Comparison of ENCODE assay signal across 1 cellular context in the genomic region with DNA sequence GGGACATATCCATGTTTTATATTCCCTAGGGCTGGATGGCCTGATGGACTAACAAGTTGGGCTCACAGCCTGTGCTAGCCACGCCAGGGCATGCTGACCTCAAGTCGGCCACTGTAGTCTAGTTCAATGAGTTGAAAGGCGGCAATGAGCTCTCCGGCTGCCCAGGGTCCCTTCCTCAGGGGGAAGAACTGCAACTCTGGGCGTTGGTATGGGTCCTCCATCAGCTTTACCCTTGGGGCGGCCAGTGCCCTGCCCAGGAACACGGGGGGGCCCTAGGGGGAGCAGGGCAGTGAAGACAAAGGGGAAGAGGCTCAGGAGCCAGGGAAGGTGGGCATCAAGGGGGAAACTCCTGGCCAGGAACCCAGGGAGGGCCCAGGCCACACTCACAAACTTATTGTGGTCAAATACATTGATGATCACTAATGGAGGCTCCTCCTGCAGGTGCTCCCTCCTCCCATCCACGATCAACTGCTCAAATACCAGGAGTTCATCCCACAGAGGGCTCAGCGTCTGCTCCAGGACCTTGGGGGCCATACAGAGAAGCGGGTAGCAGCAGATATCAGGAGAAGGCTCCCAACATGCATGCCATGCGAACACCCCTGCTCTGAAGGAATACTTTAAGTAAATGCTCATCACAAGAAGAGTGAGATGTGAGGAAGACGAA.
TF ChIP-seq lines count a peak whose summit lies in the region.

No MANE protein-coding gene starts in this region.

TF ChIP-seq in K562, 482 proteins besides CTCF, POLR2A, EP300 and RAD21:
- no peak for TF ChIP-seq MEF2D (tag; conservative IDR thresholded peaks at IDR 0.05; ENCODE audit: low read depth)
- no peak for TF ChIP-seq XRCC3 (IDR thresholded peaks at IDR 0.05)
- peak; percentile 51 for TF ChIP-seq ZNF263 (CRISPR knock-in tag; IDR thresholded peaks at IDR 0.05; ENCODE audit: borderline replicate concordance)
- no peak for TF ChIP-seq SP2 (IDR thresholded peaks at IDR 0.05; ENCODE audit: extremely low read depth, low read depth, low read length, poor library complexity, severe bottlenecking)
TF ChIP-seq in K562: peak in this region for 1.
